Comparison of ENCODE assay signal across 16 cellular contexts in the genomic region with DNA sequence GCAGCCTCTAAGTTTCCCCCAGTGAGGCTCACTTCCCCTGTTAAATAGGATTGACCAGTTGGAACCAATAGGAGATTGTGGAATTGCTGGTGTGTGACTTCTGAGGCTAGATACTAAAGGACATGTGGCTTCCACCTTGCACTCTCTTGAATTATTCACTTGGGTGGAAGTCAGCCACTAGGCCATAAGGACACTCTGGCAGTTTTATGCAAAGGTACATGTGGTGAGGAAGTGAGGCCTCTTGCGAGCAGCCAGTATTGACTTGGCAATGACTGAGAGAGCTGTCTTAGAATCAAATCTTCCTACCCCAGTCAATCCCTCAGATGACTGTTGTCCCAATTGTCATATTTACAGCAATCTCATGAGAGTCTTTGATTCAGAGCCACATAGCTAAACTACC.
DNase-seq lines count a peak whose midpoint lies in the region; ATAC-seq and TF ChIP-seq lines count a peak whose summit lies in the region.
"Had no signal": no experiment of that assay in that cellular context is flagged by ENCODE, and none has a peak within 500 bp of the region (broad histone marks: within the 10 kb centered on the region; RNA-seq: fewer than 3 reads in every experiment).

No MANE protein-coding gene starts in this region.

- H3K4me3 ChIP-seq in Loucy (ENCODE audit: low read length, poor library complexity, severe bottlenecking): no peak overlapping the region
- H3K4me3 ChIP-seq in thoracic aorta: no peak overlapping the region
- H3K4me3 ChIP-seq: BLaER1 had no signal

- H3K36me3 Mint-ChIP-seq in WTC11: no peaks in the 10 kb centered on the region
- H3K36me3 Mint-ChIP-seq: CD8-positive, alpha-beta memory T cell had no signal

- H3K9me3 ChIP-seq in Loucy (ENCODE audit: insufficient read depth, low read depth, low read length): no peaks in the 10 kb centered on the region
- no peaks in the 10 kb centered on the region for H3K9me3 ChIP-seq in thoracic aorta
- H3K9me3 ChIP-seq: BLaER1, Caco-2 had no signal

- no peaks in the 10 kb centered on the region for H4K20me1 ChIP-seq in Loucy (ENCODE audit: insufficient read depth, low read length, poor library complexity, severe bottlenecking)
- H4K20me1 ChIP-seq: BLaER1 had no signal

- H3K4me3 Mint-ChIP-seq in WTC11: no peak overlapping the region
- H3K4me3 Mint-ChIP-seq: CD8-positive, alpha-beta memory T cell; H9 had no signal

- DNase-seq in NCI-H526 (lab: John Stamatoyannopoulos, UW) (peak; percentile 62 to 68), NCI-H526 treated with DMSO at 0.1 percent for 48 hours (lab: John Stamatoyannopoulos, UW) (no peak), WTC11 (ENCODE audit: low spot score) (no peak), thoracic aorta (ENCODE audit: low spot score) (no peak), NCI-H1930 (lab: John Stamatoyannopoulos, UW) (no peak), omental fat pad (ENCODE audit: low spot score) (no peak)
- no peak for DNase-seq in activated CD4-positive, alpha-beta T cell treated with anti-CD3 and anti-CD28 coated beads, Interleukin-2, amount 50 U/mL, for 1 hour
- DNase-seq: 8988T; AML-193; Caco-2; CD8-positive, alpha-beta memory T cell; DND-41; GF-D8; H9 had no signal

- no peak overlapping the region for H3K9ac ChIP-seq in Loucy (ENCODE audit: low read depth, low read length, poor library complexity, severe bottlenecking)
- H3K9ac ChIP-seq: BLaER1 had no signal

- H3K4me1 ChIP-seq in Loucy (ENCODE audit: insufficient read depth, low read length, poor library complexity, severe bottlenecking) (peaks cover 21% of the 10 kb centered on the region), thoracic aorta (ENCODE audit: control insufficient read depth in 1 of 2, low read depth in 2 of 2) (peaks cover 56 to 70% of the 10 kb centered on the region in 2 donors)
- H3K4me1 ChIP-seq: Caco-2 had no signal

- CTCF ChIA-PET in WTC11 (lab: Charles Lee): no interaction called here

- no peaks in the 10 kb centered on the region for H3K9me3 Mint-ChIP-seq in WTC11
- H3K9me3 Mint-ChIP-seq: CD8-positive, alpha-beta memory T cell; H9 had no signal

- H3F3A ChIP-seq in Loucy (ENCODE audit: low read depth): no peaks in the 10 kb centered on the region

- H3K27me3 ChIP-seq in Loucy (ENCODE audit: insufficient read depth, low read length, poor library complexity, severe bottlenecking): no peaks in the 10 kb centered on the region
- no peaks in the 10 kb centered on the region for H3K27me3 ChIP-seq in thoracic aorta (replicated peaks; ENCODE audit: insufficient read depth)
- H3K27me3 ChIP-seq: BLaER1 had no signal

- peak overlapping the region; percentile 7 to 64 for H3K27ac ChIP-seq in thoracic aorta
- H3K27ac ChIP-seq: BLaER1 had no signal

- peak overlapping the region; percentile 40; the same call in 1 of the 2 replicates for H2AFZ ChIP-seq in Loucy (ENCODE audit: low read length)

- H3K36me3 ChIP-seq in Loucy (ENCODE audit: insufficient read depth, low read length) (no peaks in the 10 kb centered on the region), thoracic aorta (no peaks in the 10 kb centered on the region)
- H3K36me3 ChIP-seq: BLaER1 had no signal

- POLR2A ChIA-PET in WTC11 (lab: Charles Lee): no interaction called here

- H3K4me1 Mint-ChIP-seq in WTC11: peaks cover 15% of the 10 kb centered on the region
- H3K4me1 Mint-ChIP-seq: CD8-positive, alpha-beta memory T cell had no signal

- H3K4me2 ChIP-seq in Loucy (ENCODE audit: low read depth, low read length, poor library complexity, severe bottlenecking): no peak overlapping the region
- H3K4me2 ChIP-seq: BLaER1 had no signal

- H3K27me3 Mint-ChIP-seq in WTC11 (ENCODE audit: low read depth): no peaks in the 10 kb centered on the region; the same call in 1 of the 2 replicates
- H3K27me3 Mint-ChIP-seq: CD8-positive, alpha-beta memory T cell had no signal

- TF ChIP-seq CTCF in Loucy (conservative IDR thresholded peaks at IDR 0.05; ENCODE audit: low read length) (no peak), WTC11 (IDR thresholded peaks at IDR 0.05) (no peak), thoracic aorta (IDR thresholded peaks at IDR 0.05) (no peak), omental fat pad (IDR thresholded peaks at IDR 0.05) (no peak)

- H3K27ac Mint-ChIP-seq in WTC11: no peak overlapping the region
- H3K27ac Mint-ChIP-seq: CD8-positive, alpha-beta memory T cell; H9 had no signal

- ATAC-seq in WTC11 (peak; percentile 50; the same call in 1 of the 2 replicates), thoracic aorta (ENCODE audit: insufficient number of reproducible peaks, low FRiP score, low read depth) (no peak), omental fat pad (ENCODE audit: low FRiP score) (no peak)

- H3K79me2 ChIP-seq in Loucy (ENCODE audit: insufficient read depth, low read length): no peaks in the 10 kb centered on the region

- H3K9me2 ChIP-seq in Loucy (replicated peaks; ENCODE audit: low read depth, low read length): no peaks in the 10 kb centered on the region

TF ChIP-seq in WTC11, 78 proteins besides CTCF, POLR2A, EP300 and RAD21 (continues in another document):
- TF ChIP-seq TEAD4 (CRISPR knock-in tag; IDR thresholded peaks at IDR 0.05) (no peak), ZNF219 (CRISPR knock-in tag; IDR thresholded peaks at IDR 0.05; ENCODE audit: borderline replicate concordance) (no peak), GRHL2 (CRISPR knock-in tag; IDR thresholded peaks at IDR 0.05; ENCODE audit: insufficient replicate concordance, severe bottlenecking) (no peak), FOXP1 (CRISPR knock-in tag; IDR thresholded peaks at IDR 0.05; ENCODE audit: borderline replicate concordance) (no peak)
- TF ChIP-seq, protein P1, sequence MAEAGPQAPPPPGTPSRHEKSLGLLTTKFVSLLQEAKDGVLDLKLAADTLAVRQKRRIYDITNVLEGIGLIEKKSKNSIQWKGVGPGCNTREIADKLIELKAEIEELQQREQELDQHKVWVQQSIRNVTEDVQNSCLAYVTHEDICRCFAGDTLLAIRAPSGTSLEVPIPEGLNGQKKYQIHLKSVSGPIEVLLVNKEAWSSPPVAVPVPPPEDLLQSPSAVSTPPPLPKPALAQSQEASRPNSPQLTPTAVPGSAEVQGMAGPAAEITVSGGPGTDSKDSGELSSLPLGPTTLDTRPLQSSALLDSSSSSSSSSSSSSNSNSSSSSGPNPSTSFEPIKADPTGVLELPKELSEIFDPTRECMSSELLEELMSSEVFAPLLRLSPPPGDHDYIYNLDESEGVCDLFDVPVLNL (CRISPR knock-in tag; IDR thresholded peaks at IDR 0.05; ENCODE audit: borderline replicate concordance, low read depth): no peak
- TF ChIP-seq, protein P2, sequence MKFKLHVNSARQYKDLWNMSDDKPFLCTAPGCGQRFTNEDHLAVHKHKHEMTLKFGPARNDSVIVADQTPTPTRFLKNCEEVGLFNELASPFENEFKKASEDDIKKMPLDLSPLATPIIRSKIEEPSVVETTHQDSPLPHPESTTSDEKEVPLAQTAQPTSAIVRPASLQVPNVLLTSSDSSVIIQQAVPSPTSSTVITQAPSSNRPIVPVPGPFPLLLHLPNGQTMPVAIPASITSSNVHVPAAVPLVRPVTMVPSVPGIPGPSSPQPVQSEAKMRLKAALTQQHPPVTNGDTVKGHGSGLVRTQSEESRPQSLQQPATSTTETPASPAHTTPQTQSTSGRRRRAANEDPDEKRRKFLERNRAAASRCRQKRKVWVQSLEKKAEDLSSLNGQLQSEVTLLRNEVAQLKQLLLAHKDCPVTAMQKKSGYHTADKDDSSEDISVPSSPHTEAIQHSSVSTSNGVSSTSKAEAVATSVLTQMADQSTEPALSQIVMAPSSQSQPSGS (CRISPR knock-in tag; IDR thresholded peaks at IDR 0.05; ENCODE audit: borderline replicate concordance, low read depth): no peak
- TF ChIP-seq, protein P3, sequence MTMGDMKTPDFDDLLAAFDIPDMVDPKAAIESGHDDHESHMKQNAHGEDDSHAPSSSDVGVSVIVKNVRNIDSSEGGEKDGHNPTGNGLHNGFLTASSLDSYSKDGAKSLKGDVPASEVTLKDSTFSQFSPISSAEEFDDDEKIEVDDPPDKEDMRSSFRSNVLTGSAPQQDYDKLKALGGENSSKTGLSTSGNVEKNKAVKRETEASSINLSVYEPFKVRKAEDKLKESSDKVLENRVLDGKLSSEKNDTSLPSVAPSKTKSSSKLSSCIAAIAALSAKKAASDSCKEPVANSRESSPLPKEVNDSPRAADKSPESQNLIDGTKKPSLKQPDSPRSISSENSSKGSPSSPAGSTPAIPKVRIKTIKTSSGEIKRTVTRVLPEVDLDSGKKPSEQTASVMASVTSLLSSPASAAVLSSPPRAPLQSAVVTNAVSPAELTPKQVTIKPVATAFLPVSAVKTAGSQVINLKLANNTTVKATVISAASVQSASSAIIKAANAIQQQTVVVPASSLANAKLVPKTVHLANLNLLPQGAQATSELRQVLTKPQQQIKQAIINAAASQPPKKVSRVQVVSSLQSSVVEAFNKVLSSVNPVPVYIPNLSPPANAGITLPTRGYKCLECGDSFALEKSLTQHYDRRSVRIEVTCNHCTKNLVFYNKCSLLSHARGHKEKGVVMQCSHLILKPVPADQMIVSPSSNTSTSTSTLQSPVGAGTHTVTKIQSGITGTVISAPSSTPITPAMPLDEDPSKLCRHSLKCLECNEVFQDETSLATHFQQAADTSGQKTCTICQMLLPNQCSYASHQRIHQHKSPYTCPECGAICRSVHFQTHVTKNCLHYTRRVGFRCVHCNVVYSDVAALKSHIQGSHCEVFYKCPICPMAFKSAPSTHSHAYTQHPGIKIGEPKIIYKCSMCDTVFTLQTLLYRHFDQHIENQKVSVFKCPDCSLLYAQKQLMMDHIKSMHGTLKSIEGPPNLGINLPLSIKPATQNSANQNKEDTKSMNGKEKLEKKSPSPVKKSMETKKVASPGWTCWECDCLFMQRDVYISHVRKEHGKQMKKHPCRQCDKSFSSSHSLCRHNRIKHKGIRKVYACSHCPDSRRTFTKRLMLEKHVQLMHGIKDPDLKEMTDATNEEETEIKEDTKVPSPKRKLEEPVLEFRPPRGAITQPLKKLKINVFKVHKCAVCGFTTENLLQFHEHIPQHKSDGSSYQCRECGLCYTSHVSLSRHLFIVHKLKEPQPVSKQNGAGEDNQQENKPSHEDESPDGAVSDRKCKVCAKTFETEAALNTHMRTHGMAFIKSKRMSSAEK (CRISPR knock-in tag; IDR thresholded peaks at IDR 0.05; ENCODE audit: borderline replicate concordance): no peak

Comparison
In these comparisons a context has a peak if more than half of its experiments do, and no peak if none do; other contexts are left out.
1. DNase-seq: peak in NCI-H526 (2 of 2); none in NCI-H526 treated with DMSO at 0.1 percent for 48 hours (single experiment), WTC11 (single experiment), thoracic aorta (single experiment), NCI-H1930 (0 of 2), omental fat pad (single experiment) and activated CD4-positive, alpha-beta T cell treated with anti-CD3 and anti-CD28 coated beads, Interleukin-2, amount 50 U/mL, for 1 hour (single experiment).